In the genomic region with DNA sequence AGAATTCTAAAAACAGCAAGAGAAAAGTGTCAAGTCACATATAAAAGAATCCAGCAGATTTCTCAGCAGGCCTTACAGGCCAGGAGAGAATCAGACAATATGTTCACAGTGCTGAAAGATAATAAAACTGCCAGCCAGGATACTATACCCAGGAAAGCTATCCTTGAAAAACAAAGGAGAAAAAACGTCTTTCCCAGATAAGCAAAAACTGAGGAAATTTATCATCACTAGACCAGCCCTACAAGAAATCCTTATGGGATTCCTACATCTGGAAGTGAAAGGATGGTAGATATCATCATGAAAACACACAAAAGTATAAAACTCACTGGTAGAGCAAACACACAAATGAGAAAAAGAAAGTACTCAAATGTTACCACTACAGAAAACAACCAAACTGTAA, we compare ENCODE assay signal across 34 cellular contexts. TPM values are rescaled to one million over a fixed set of nuclear protein-coding genes. Genes with fewer than 3 reads are reported as not detected.
"Had no signal": no experiment of that assay in that cellular context is flagged by ENCODE, and none has a peak within 500 bp of the region (broad histone marks: within the 10 kb centered on the region; RNA-seq: fewer than 3 reads in every experiment).

No MANE protein-coding gene starts in this region.

- H3K79me2 ChIP-seq: parathyroid adenoma had no signal

- ATAC-seq: naive thymus-derived CD4-positive, alpha-beta T cell; natural killer cell treated with Interleukin-12 subunit alpha and Interleukin-12 subunit beta and Interleukin-15 and Interleukin-18, amount 100 ng/mL, for 72 hours; psoas muscle; right cardiac atrium; sciatic nerve; stimulated activated memory B cell treated with anti-CD40 and anti-IgM and Interleukin-4, amounts not matched to agents 10 μg/mL and 1 μg/mL and 100 μg/mL, for 72 hours; stimulated activated naive CD8-positive, alpha-beta T cell treated with anti-CD3 and anti-CD28 coated beads, Interleukin-15, amount 100 ng/mL, for 72 hours; stimulated activated naive CD8-positive, alpha-beta T cell treated with anti-CD3 and anti-CD28 coated beads, Interleukin-15, Interleukin-2, amounts not matched to agents 100 U/mL and 50 U/mL, for 24 hours; upper lobe of right lung had no signal

- H2AFZ ChIP-seq: parathyroid adenoma had no signal

- H3K9me3 ChIP-seq: neutrophil, psoas muscle, suprapubic skin, testis, upper lobe of right lung had no signal

- H3K4me1 ChIP-seq: parathyroid adenoma, psoas muscle, spleen, suprapubic skin, testis, tibial artery, transverse colon, upper lobe of right lung, uterus had no signal

- DNase-seq: naive thymus-derived CD4-positive, alpha-beta T cell; nephron progenitor cell; occipital lobe; ovary; posterior cingulate gyrus; psoas muscle; right cardiac atrium; spleen; stimulated activated CD4-positive, alpha-beta T cell treated with anti-CD3 and anti-CD28 coated beads, Interleukin-12 subunit alpha, Interleukin-12 subunit beta, amount 100 ng/mL, for 4 hours; stimulated activated CD4-positive, alpha-beta T cell treated with anti-CD3 and anti-CD28 coated beads, Interleukin-1b, Interleukin-23, amount 100 ng/mL, for 48 hours; stimulated activated CD4-positive, alpha-beta T cell treated with anti-CD3 and anti-CD28 coated beads, Interleukin-4, amount 100 ng/mL, for 1 hour; stimulated activated CD4-positive, alpha-beta T cell treated with anti-CD3 and anti-CD28 coated beads, Interleukin-4, amount 100 ng/mL, for 4 hours; stimulated activated CD8-positive, alpha-beta memory T cell treated with anti-CD3 and anti-CD28 coated beads, Interleukin-4, amount 100 ng/mL, for 48 hours; stimulated activated naive CD4-positive, alpha-beta T cell; stimulated activated naive CD8-positive, alpha-beta T cell treated with anti-CD3 and anti-CD28 coated beads, Interleukin-15, amount 100 ng/mL, for 72 hours; stimulated activated naive CD8-positive, alpha-beta T cell treated with anti-CD3 and anti-CD28 coated beads, Interleukin-15, Interleukin-2, amounts not matched to agents 100 U/mL and 50 U/mL, for 24 hours; substantia nigra; testis; tibial artery; transverse colon; upper lobe of right lung; uterus had no signal

- H3K27ac ChIP-seq: neutrophil, ovary, parathyroid adenoma, psoas muscle, skin epidermis, spleen, suprapubic skin, testis, tibial artery, transverse colon, upper lobe of right lung, uterus had no signal

- H3K36me3 ChIP-seq: neutrophil, ovary, spleen, suprapubic skin, tibial artery, transverse colon, upper lobe of right lung, uterus had no signal

- H3K4me2 ChIP-seq: smooth muscle cell had no signal

- H3K9ac ChIP-seq: parathyroid adenoma had no signal

- H3K27me3 ChIP-seq: ovary, spleen, suprapubic skin, testis, upper lobe of right lung, uterus had no signal

- H3K4me3 ChIP-seq: ovary, psoas muscle, skin epidermis, smooth muscle cell, spleen, suprapubic skin, testis, tibial artery, transverse colon, upper lobe of right lung, uterus had no signal

RNA-seq across cellular contexts. Expression of gene UTS2, which starts 25.2 kb away (rescaled TPM):
- total RNA-seq: neural crest cell, occipital lobe, ovary, progenitor cell of endocrine pancreas, renal cortical epithelial cell, right cardiac atrium, sciatic nerve, smooth muscle cell, suprapubic skin, testis, transverse colon, upper lobe of right lung, uterus had no signal
- polyA plus RNA-seq: naive thymus-derived CD4-positive, alpha-beta T cell; smooth muscle cell; urinary bladder had no signal
